7 cellular contexts compared by ENCODE assay signal in the genomic region with DNA sequence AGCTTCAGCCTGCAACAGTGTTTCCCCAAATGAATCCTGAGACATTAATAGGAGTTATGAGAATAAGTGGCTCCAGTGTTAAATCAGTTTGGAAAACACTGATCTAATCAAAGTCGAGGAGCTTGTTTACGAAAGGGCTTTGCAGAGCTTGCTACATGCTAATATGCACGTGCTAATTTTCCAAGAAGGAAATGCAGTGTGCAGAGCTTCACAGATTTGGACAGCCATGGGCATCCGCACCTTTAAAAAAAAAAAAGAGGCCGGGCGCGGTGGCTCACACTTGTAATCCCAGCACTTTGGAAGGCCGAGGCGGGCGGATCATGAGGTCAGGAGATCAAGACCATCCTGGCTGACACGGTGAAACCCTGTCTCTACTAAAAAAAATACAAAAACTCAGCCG.
DNase-seq lines count a peak whose midpoint lies in the region; ATAC-seq and TF ChIP-seq lines count a peak whose summit lies in the region.
"Not testable (repeated sequence)": the region's sequence is repeated elsewhere in the genome, so short reads cannot be mapped to it uniquely, and the experiment has no call there.

No MANE protein-coding gene starts in this region.

- H3K4me3 Mint-ChIP-seq in GM23338: not testable (repeated sequence)

- peak overlapping the region in 9 of 11 experiments; percentile 25 to 70 (median 49); a peak in 14 of 22 replicates for H3K27ac ChIP-seq in BLaER1 treated with 17β-estradiol and CSF1 and Interleukin-3, amounts not matched to agents 10 nM and 100 nM
- H3K27ac ChIP-seq in GM23338 (ENCODE audit: low read depth); right lobe of liver: not testable (repeated sequence)
- peak overlapping the region; percentile 21; the same call in 1 of the 2 replicates for H3K27ac ChIP-seq in SK-N-MC

- not testable (repeated sequence) for H3K9me3 ChIP-seq in BLaER1 treated with 17β-estradiol and CSF1 and Interleukin-3, amounts not matched to agents 10 nM and 100 nM (replicated peaks in 1 of 11); SK-N-MC (ENCODE audit: low read depth, low read length); right lobe of liver

- not testable (repeated sequence) for H3K27me3 ChIP-seq in BLaER1 treated with 17β-estradiol and CSF1 and Interleukin-3, amounts not matched to agents 10 nM and 100 nM; GM23338 (ENCODE audit: insufficient read depth); right lobe of liver

- H3K4me1 ChIP-seq in BLaER1 treated with 17β-estradiol and CSF1 and Interleukin-3, amounts not matched to agents 10 nM and 100 nM: peaks cover 18 to 45% (median 29%) of the 10 kb centered on the region in 10 experiments
- not testable (repeated sequence) for H3K4me1 ChIP-seq in GM23338 (ENCODE audit: insufficient read depth); right lobe of liver

- not testable (repeated sequence) for ATAC-seq in GM23338
- ATAC-seq in right lobe of liver: peak in 3 of 4 donors; percentile 22 to 49 (median 44)
- ATAC-seq in sciatic nerve: peak; percentile 40

- not testable (repeated sequence) for TF ChIP-seq POLR2A in right lobe of liver (IDR thresholded peaks at IDR 0.05)

- peak overlapping the region; percentile 63; the same call in 1 of the 2 replicates for H2AFZ ChIP-seq in GM23338

- H3K79me2 ChIP-seq in GM23338 (replicated peaks; ENCODE audit: insufficient read depth): not testable (repeated sequence)

- H3K36me3 Mint-ChIP-seq in GM23338 (ENCODE audit: low read depth): not testable (repeated sequence)

- H3K27me3 Mint-ChIP-seq in GM23338 (ENCODE audit: insufficient read depth, low read depth, poor library complexity): not testable (repeated sequence)

- H3K9me3 Mint-ChIP-seq in GM23338: not testable (repeated sequence)

- TF ChIP-seq CTCF in GM23338 (conservative IDR thresholded peaks at IDR 0.05; ENCODE audit: low read depth in 2 of 2); epithelial cell of proximal tubule (conservative IDR thresholded peaks at IDR 0.05; ENCODE audit: low read depth, low read length); right lobe of liver (IDR thresholded peaks at IDR 0.05): not testable (repeated sequence)

- H3K9ac ChIP-seq in BLaER1 treated with 17β-estradiol and CSF1 and Interleukin-3, amounts not matched to agents 10 nM and 100 nM: peak overlapping the region; percentile 5 to 68 (median 53); a peak in 14 of 22 replicates
- H3K9ac ChIP-seq in SK-N-MC (ENCODE audit: insufficient read length): not testable (repeated sequence)

- not testable (repeated sequence) for H3K4me1 Mint-ChIP-seq in GM23338

- not testable (repeated sequence) for H3F3A ChIP-seq in GM23338 (replicated peaks; ENCODE audit: low read depth)

- H3K4me2 ChIP-seq in BLaER1 treated with 17β-estradiol and CSF1 and Interleukin-3, amounts not matched to agents 10 nM and 100 nM: peak overlapping the region; percentile 68 to 89 (median 84)
- not testable (repeated sequence) for H3K4me2 ChIP-seq in GM23338

- WGBS in right lobe of liver (ENCODE audit: insufficient coverage, low coverage, low lambda C conversion rate, missing lambda C conversion rate): 65% methylated on average over 12 of the region's 12 CpGs

- intact Hi-C loops in right lobe of liver (cut with DNase I); sciatic nerve (cut with DNase I): not testable (repeated sequence)

- H3K27ac Mint-ChIP-seq in GM23338: not testable (repeated sequence)

- not testable (repeated sequence) for DNase-seq in GM23338 (ENCODE audit: low spot score); SK-N-MC (ENCODE audit: low read depth, low spot score); right lobe of liver; sciatic nerve (ENCODE audit: low spot score)
- DNase-seq in NCI-H82 (lab: John Stamatoyannopoulos, UW) (peak; percentile 52), epithelial cell of proximal tubule (ENCODE audit: low read depth) (peak; percentile 2)

- H3K36me3 ChIP-seq in BLaER1 treated with 17β-estradiol and CSF1 and Interleukin-3, amounts not matched to agents 10 nM and 100 nM; GM23338 (ENCODE audit: insufficient read depth); SK-N-MC (ENCODE audit: insufficient read depth, low read length); right lobe of liver: not testable (repeated sequence)

- H4K20me1 ChIP-seq in BLaER1 treated with 17β-estradiol and CSF1 and Interleukin-3, amounts not matched to agents 10 nM and 100 nM; GM23338 (replicated peaks; ENCODE audit: insufficient read depth): not testable (repeated sequence)

- peak overlapping the region; percentile 42 to 63 (median 48); a peak in 16 of 20 replicates for H3K4me3 ChIP-seq in BLaER1 treated with 17β-estradiol and CSF1 and Interleukin-3, amounts not matched to agents 10 nM and 100 nM
- not testable (repeated sequence) for H3K4me3 ChIP-seq in GM23338, SK-N-MC, right lobe of liver
- peak overlapping the region; percentile 23 for H3K4me3 ChIP-seq in epithelial cell of proximal tubule (ENCODE audit: low read depth, low read length)

- H3K9me2 ChIP-seq in GM23338 (ENCODE audit: insufficient read depth): not testable (repeated sequence)
